Comparison of ENCODE assay signal across 1 cellular context in the genomic region with DNA sequence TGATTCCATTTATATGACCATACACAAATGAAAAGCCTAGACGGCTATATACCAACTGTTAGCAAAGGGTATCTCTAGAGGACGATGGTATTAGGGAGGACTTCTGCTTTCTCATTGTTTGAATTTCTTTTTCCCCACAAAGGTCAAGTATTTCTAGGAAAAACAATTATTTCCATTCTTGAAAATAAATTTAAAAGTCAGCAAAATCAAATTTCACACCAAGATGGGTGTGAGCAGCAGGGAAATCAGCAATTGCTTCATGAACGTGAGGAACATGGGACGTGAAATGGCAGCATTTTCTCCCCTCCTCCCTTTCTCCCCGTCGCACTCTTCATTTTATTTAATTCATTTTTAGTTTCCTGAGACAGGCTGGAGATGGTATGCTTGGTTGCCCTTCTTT.
TF ChIP-seq lines count a peak whose summit lies in the region.

No MANE protein-coding gene starts in this region.

TF ChIP-seq in HepG2, 621 proteins besides CTCF, POLR2A, EP300 and RAD21 (continued from another document):
- TF ChIP-seq, protein P1, sequence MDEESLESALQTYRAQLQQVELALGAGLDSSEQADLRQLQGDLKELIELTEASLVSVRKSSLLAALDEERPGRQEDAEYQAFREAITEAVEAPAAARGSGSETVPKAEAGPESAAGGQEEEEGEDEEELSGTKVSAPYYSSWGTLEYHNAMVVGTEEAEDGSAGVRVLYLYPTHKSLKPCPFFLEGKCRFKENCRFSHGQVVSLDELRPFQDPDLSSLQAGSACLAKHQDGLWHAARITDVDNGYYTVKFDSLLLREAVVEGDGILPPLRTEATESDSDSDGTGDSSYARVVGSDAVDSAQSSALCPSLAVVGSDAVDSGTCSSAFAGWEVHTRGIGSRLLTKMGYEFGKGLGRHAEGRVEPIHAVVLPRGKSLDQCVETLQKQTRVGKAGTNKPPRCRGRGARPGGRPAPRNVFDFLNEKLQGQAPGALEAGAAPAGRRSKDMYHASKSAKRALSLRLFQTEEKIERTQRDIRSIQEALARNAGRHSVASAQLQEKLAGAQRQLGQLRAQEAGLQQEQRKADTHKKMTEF (CRISPR knock-in tag; IDR thresholded peaks at IDR 0.05): no peak
- peak; percentile 46 to 53; a peak in 2 of 4 replicates for TF ChIP-seq MAFK (conservative IDR thresholded peaks at IDR 0.05 in 1 of 2, IDR thresholded peaks at IDR 0.05 in 1 of 2; ENCODE audit: low read length in 2 of 2)
- TF ChIP-seq PHB2 (IDR thresholded peaks at IDR 0.05; ENCODE audit: partially characterized antibody): no peak
- no peak for TF ChIP-seq KAT2B (IDR thresholded peaks at IDR 0.05; ENCODE audit: borderline replicate concordance, low read depth, low read length)
- TF ChIP-seq, protein P2, sequence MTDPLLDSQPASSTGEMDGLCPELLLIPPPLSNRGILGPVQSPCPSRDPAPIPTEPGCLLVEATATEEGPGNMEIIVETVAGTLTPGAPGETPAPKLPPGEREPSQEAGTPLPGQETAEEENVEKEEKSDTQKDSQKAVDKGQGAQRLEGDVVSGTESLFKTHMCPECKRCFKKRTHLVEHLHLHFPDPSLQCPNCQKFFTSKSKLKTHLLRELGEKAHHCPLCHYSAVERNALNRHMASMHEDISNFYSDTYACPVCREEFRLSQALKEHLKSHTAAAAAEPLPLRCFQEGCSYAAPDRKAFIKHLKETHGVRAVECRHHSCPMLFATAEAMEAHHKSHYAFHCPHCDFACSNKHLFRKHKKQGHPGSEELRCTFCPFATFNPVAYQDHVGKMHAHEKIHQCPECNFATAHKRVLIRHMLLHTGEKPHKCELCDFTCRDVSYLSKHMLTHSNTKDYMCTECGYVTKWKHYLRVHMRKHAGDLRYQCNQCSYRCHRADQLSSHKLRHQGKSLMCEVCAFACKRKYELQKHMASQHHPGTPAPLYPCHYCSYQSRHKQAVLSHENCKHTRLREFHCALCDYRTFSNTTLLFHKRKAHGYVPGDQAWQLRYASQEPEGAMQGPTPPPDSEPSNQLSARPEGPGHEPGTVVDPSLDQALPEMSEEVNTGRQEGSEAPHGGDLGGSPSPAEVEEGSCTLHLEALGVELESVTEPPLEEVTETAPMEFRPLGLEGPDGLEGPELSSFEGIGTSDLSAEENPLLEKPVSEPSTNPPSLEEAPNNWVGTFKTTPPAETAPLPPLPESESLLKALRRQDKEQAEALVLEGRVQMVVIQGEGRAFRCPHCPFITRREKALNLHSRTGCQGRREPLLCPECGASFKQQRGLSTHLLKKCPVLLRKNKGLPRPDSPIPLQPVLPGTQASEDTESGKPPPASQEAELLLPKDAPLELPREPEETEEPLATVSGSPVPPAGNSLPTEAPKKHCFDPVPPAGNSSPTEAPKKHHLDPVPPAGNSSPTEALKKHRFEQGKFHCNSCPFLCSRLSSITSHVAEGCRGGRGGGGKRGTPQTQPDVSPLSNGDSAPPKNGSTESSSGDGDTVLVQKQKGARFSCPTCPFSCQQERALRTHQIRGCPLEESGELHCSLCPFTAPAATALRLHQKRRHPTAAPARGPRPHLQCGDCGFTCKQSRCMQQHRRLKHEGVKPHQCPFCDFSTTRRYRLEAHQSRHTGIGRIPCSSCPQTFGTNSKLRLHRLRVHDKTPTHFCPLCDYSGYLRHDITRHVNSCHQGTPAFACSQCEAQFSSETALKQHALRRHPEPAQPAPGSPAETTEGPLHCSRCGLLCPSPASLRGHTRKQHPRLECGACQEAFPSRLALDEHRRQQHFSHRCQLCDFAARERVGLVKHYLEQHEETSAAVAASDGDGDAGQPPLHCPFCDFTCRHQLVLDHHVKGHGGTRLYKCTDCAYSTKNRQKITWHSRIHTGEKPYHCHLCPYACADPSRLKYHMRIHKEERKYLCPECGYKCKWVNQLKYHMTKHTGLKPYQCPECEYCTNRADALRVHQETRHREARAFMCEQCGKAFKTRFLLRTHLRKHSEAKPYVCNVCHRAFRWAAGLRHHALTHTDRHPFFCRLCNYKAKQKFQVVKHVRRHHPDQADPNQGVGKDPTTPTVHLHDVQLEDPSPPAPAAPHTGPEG (CRISPR knock-in tag; IDR thresholded peaks at IDR 0.05): no peak
